Comparison of ENCODE assay signal across 8 cellular contexts in the genomic region with DNA sequence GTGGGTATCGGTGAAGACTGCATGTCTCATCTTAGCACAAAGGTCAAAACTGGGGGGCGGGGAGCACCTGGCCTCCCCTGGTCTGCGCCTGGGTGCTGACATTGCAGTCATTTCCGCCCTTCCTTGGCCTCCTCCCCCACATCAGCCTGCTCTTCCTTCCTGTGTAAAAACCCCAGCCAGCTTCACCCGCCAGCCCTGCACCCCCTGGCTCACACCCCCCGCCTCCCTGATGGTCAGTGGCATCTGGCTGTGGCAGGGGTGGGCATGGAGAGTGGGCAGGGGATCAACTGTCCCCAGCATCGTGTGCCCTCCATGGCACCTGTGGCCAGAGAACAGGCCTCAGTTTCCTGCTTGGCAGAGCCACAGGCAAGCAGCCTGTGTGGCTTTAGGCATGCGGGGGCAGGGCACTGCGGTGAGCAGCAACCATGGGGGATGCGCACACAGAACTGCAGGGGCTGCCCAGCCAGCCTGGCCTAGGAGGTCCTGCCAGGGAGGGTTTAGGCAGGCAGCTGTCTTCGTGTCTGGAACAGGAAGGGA. TPM values are rescaled to one million over a fixed set of nuclear protein-coding genes. Genes with fewer than 3 reads are reported as not detected.
DNase-seq lines count a peak whose midpoint lies in the region; ATAC-seq and FAIRE-seq lines count a peak whose summit lies in the region.

No MANE protein-coding gene starts in this region.

- no peaks in the 10 kb centered on the region for H3K9me3 ChIP-seq in small intestine (ENCODE audit: control insufficient read depth, low read depth)

- no peak for FAIRE-seq in small intestine (lab: Jason Lieb, UNC)

- 29 to 41% (median 30%) methylated on average over 11 of the region's 11 CpGs for WGBS in small intestine, 3 donors

- POLR2A ChIA-PET in activated CD4-positive, alpha-beta T cell treated with anti-CD3 and anti-CD28 coated beads for 36 hours (lab: Charles Lee) = interaction anchor here (0.9 to 1.8 kb wide), 5 partner anchors 11 to 45 kb away, joined by 3 to 8 read pairs (median 4); a partner anchor contains a TSS

- peaks cover 11 to 29% of the 10 kb centered on the region in 2 donors for H3K4me1 ChIP-seq in small intestine (ENCODE audit: control insufficient read depth in 2 of 2, insufficient read depth in 1 of 2, low read depth in 1 of 2, low read length in 1 of 2)

- H3K4me3 Mint-ChIP-seq in activated CD4-positive, alpha-beta T cell treated with anti-CD3 and anti-CD28 coated beads for 36 hours = peak overlapping the region; percentile 70
- peak overlapping the region; percentile 78 to 81 for H3K4me3 Mint-ChIP-seq in effector memory CD8-positive, alpha-beta T cell

- no peaks in the 10 kb centered on the region for H3K27me3 ChIP-seq in small intestine (ENCODE audit: control insufficient read depth in 2 of 2, insufficient read depth in 2 of 2, low read length in 2 of 2)

- H3K4me3 ChIP-seq in small intestine (ENCODE audit: low read depth in 1 of 2, low read length in 2 of 2) = peak overlapping the region in 1 of 2 donors; percentile 1

- H3K27me3 Mint-ChIP-seq in activated CD4-positive, alpha-beta T cell treated with anti-CD3 and anti-CD28 coated beads for 36 hours = no peaks in the 10 kb centered on the region
- no peaks in the 10 kb centered on the region for H3K27me3 Mint-ChIP-seq in effector memory CD8-positive, alpha-beta T cell

- no peaks in the 10 kb centered on the region for H3K9me3 Mint-ChIP-seq in activated CD4-positive, alpha-beta T cell treated with anti-CD3 and anti-CD28 coated beads for 36 hours (ENCODE audit: low read depth)
- no peaks in the 10 kb centered on the region for H3K9me3 Mint-ChIP-seq in effector memory CD8-positive, alpha-beta T cell

- DNase-seq in activated CD4-positive, alpha-beta T cell treated with anti-CD3 and anti-CD28 coated beads for 36 hours = peak; percentile 95
- DNase-seq in effector memory CD8-positive, alpha-beta T cell = peak; percentile 78 to 82 (median 78)
- peak; percentile 87 for DNase-seq in small intestine
- DNase-seq in NCI-H1694 treated with DMSO at 0.1 percent for 48 hours (lab: John Stamatoyannopoulos, UW) = no peak
- no peak for DNase-seq in AG08395 (ENCODE audit: low spot score)
- no peak for DNase-seq in NCI-H2227 (lab: John Stamatoyannopoulos, UW; ENCODE audit: unreplicated experiment)

- H3K27ac ChIP-seq in small intestine (ENCODE audit: low read depth in 1 of 2, low read length in 1 of 2) = peak overlapping the region; percentile 91

- CTCF ChIA-PET in activated CD4-positive, alpha-beta T cell treated with anti-CD3 and anti-CD28 coated beads for 36 hours (lab: Charles Lee) = interaction anchor here (0.5 to 1.5 kb wide), 9 partner anchors 9 to 266 kb away, joined by 3 to 7 read pairs (median 3); no protein-coding TSS in a partner anchor

- intact Hi-C loops in activated CD4-positive, alpha-beta T cell treated with anti-CD3 and anti-CD28 coated beads for 36 hours (cut with DNase I, micrococcal nuclease) = loop anchor here (1.0 to 5.0 kb wide), 7 partner anchors 27 to 1292 kb away; a partner anchor contains a TSS

- peaks cover 65% of the 10 kb centered on the region for H3K4me1 Mint-ChIP-seq in activated CD4-positive, alpha-beta T cell treated with anti-CD3 and anti-CD28 coated beads for 36 hours
- peaks cover 55 to 70% of the 10 kb centered on the region in 2 donors for H3K4me1 Mint-ChIP-seq in effector memory CD8-positive, alpha-beta T cell (ENCODE audit: low read depth in 2 of 2)

- H3K27ac Mint-ChIP-seq in activated CD4-positive, alpha-beta T cell treated with anti-CD3 and anti-CD28 coated beads for 36 hours = peak overlapping the region; percentile 98
- H3K27ac Mint-ChIP-seq in effector memory CD8-positive, alpha-beta T cell = peak overlapping the region; percentile 90 to 96

- H3K36me3 Mint-ChIP-seq in activated CD4-positive, alpha-beta T cell treated with anti-CD3 and anti-CD28 coated beads for 36 hours (ENCODE audit: low read depth) = peaks cover 57% of the 10 kb centered on the region
- peaks cover 76% of the 10 kb centered on the region for H3K36me3 Mint-ChIP-seq in effector memory CD8-positive, alpha-beta T cell (ENCODE audit: insufficient read depth)

- peak; percentile 69 for ATAC-seq in GM19397 (IDR thresholded peaks at IDR 0.05; ENCODE audit: unreplicated experiment)
- peak; percentile 62 for ATAC-seq in HG03521 (IDR thresholded peaks at IDR 0.05; ENCODE audit: unreplicated experiment)
- peak; percentile 91 for ATAC-seq in activated CD4-positive, alpha-beta T cell treated with anti-CD3 and anti-CD28 coated beads for 36 hours
- peak; percentile 74 for ATAC-seq in effector memory CD8-positive, alpha-beta T cell (replicated peaks)

- H3K36me3 ChIP-seq in small intestine (ENCODE audit: control insufficient read depth in 2 of 2, insufficient read depth in 2 of 2, low read length in 2 of 2) = peaks cover 4 to 14% of the 10 kb centered on the region in 2 donors

RNA-seq across cellular contexts. Expression of a gene that starts 29.0 kb away (rescaled TPM):
- 100 to 1,000 TPM; 119 to 144 TPM for total RNA-seq in activated CD4-positive, alpha-beta T cell treated with anti-CD3 and anti-CD28 coated beads for 36 hours
- 100 to 1,000 TPM; 152 to 257 (median 213) TPM for polyA plus RNA-seq in small intestine

RNA-seq across cellular contexts. Expression of a gene that starts 45.4 kb away (rescaled TPM):
- 1,000 to 10,000 TPM; 1,886 to 1,896 TPM for total RNA-seq in activated CD4-positive, alpha-beta T cell treated with anti-CD3 and anti-CD28 coated beads for 36 hours
- 1,000 to 10,000 TPM; 1,251 to 3,207 (median 2,524) TPM for polyA plus RNA-seq in small intestine

Comparison
In these comparisons a context has a peak if more than half of its experiments do, and no peak if none do; other contexts are left out.
1. DNase-seq: peak in activated CD4-positive, alpha-beta T cell treated with anti-CD3 and anti-CD28 coated beads for 36 hours (single experiment), effector memory CD8-positive, alpha-beta T cell (3 of 3) and small intestine (single experiment); none in NCI-H1694 treated with DMSO at 0.1 percent for 48 hours (single experiment), AG08395 (single experiment) and NCI-H2227 (single experiment).
2. Peak in every context shown above with its lines, with median percentiles within 50 percentile points of each other: ATAC-seq.